Comparison of ENCODE assay signal across 23 cellular contexts in the genomic region with DNA sequence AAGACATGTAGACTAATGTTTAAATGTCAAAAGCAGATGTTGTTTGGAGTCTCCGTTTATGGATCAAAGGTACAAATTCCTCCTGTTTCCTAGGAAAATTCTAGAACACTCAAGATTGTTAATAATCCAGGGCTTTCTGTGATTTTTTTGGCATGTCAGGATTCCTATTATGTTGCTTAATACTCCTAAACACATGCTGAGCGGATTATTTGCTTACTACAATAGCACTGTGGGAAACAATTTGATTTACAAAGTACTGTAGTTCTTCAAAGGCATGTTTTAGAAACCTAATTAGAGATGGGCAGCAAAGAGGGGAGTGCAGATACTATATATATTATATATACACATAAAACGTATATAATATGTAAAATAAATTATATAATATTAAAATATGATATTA. TPM values are rescaled to one million over a fixed set of nuclear protein-coding genes. Genes with fewer than 3 reads are reported as not detected.
DNase-seq lines count a peak whose midpoint lies in the region; ATAC-seq and TF ChIP-seq lines count a peak whose summit lies in the region.
"Had no signal": no experiment of that assay in that cellular context is flagged by ENCODE, and none has a peak within 500 bp of the region (broad histone marks: within the 10 kb centered on the region; RNA-seq: fewer than 3 reads in every experiment).

No MANE protein-coding gene starts in this region.

- no peaks in the 10 kb centered on the region for H3K36me3 ChIP-seq in HUES64 (ENCODE audit: insufficient read depth, low read length)
- no peaks in the 10 kb centered on the region for H3K36me3 ChIP-seq in neural progenitor cell

- H3K9me3 Mint-ChIP-seq in WTC11: peaks cover 30% of the 10 kb centered on the region
- peaks cover 41% of the 10 kb centered on the region for H3K9me3 Mint-ChIP-seq in neural progenitor cell

- H3K4me2 ChIP-seq in neural progenitor cell: no peak overlapping the region

- H3K79me2 ChIP-seq in neural progenitor cell (ENCODE audit: low read depth): no peaks in the 10 kb centered on the region

- H3K27ac ChIP-seq in HUES64 (ENCODE audit: low read depth, low read length) (peak overlapping the region; percentile 46; the same call in 1 of the 2 replicates), neural progenitor cell (peak overlapping the region; percentile 27), substantia nigra (ENCODE audit: low read depth, low read length, poor library complexity, severe bottlenecking) (no peak overlapping the region)
- H3K27ac ChIP-seq: C4-2B had no signal

- POLR2A ChIA-PET in WTC11 (lab: Charles Lee): no interaction called here

- H4K20me1 ChIP-seq in neural progenitor cell (ENCODE audit: low read depth): no peaks in the 10 kb centered on the region

- ATAC-seq in WTC11: peak; percentile 59
- ATAC-seq: Panc1, SK-N-SH treated with all-trans-retinoic acid at 6 μM for 48 hours, T-cell had no signal

- TF ChIP-seq CTCF in WTC11 (IDR thresholded peaks at IDR 0.05) (no peak), neural progenitor cell (IDR thresholded peaks at IDR 0.05) (no peak)

- peaks cover 25% of the 10 kb centered on the region for H3F3A ChIP-seq in neural progenitor cell (ENCODE audit: low read depth)

- 31% methylated on average over 2 of the region's 3 CpGs for whole genome bisulfite sequencing in HUES64

- H3K27me3 ChIP-seq in HUES64 (ENCODE audit: insufficient read depth, low read length): peaks cover 60% of the 10 kb centered on the region
- H3K27me3 ChIP-seq in neural progenitor cell: no peaks in the 10 kb centered on the region

- H3K9ac ChIP-seq in HUES64 (ENCODE audit: low read depth, low read length) (no peak overlapping the region), neural progenitor cell (no peak overlapping the region)

- CTCF ChIA-PET in WTC11 (lab: Charles Lee): no interaction called here

- H3K4me3 ChIP-seq in HUES64 (ENCODE audit: low read length): no peak overlapping the region
- H3K4me3 ChIP-seq in neural progenitor cell: no peak overlapping the region

- peak; percentile 63 for DNase-seq in COR-L47 (lab: John Stamatoyannopoulos, UW)
- no peak for DNase-seq in WTC11 (ENCODE audit: low spot score)
- DNase-seq in neural progenitor cell (ENCODE audit: low spot score): peak; percentile 47
- DNase-seq in substantia nigra (lab: John Stamatoyannopoulos, UW): no peak
- no peak for DNase-seq in SKM-1 (lab: John Stamatoyannopoulos, UW; ENCODE audit: unreplicated experiment)
- DNase-seq in SK-N-DZ (ENCODE audit: low spot score): no peak
- DNase-seq: DMS79 treated with DMSO at 0.1 percent for 48 hours; HCEC 1CT; Karpas-422; NCI-H1436 treated with DMSO at 0.1 percent for 48 hours; NCI-H2029 treated with DMSO at 0.1 percent for 48 hours; NCI-H2171 treated with DMSO at 0.1 percent for 48 hours; NCI-H446; NCI-H526; NK-92 treated with Interleukin-12 subunit alpha and Interleukin-12 subunit beta, amount 100 ng/mL, for 24 hours; SIG-M5; T-cell had no signal

- H3K4me1 Mint-ChIP-seq in WTC11 (peaks cover 18% of the 10 kb centered on the region), neural progenitor cell (peaks cover 22% of the 10 kb centered on the region)
- H3K4me1 Mint-ChIP-seq: IgD-negative memory B cell, T-cell had no signal

- H3K27me3 Mint-ChIP-seq in WTC11 (ENCODE audit: low read depth): peaks cover 92% of the 10 kb centered on the region
- H3K27me3 Mint-ChIP-seq in neural progenitor cell (ENCODE audit: insufficient read depth, low read depth): peaks cover 5% of the 10 kb centered on the region

- H3K9me3 ChIP-seq in HUES64 (ENCODE audit: insufficient read depth, low read depth, low read length) (peaks cover 23% of the 10 kb centered on the region; the same call in 1 of the 2 replicates), neural progenitor cell (ENCODE audit: low read depth) (peaks cover 17% of the 10 kb centered on the region)

- H3K27ac Mint-ChIP-seq in WTC11 (no peak overlapping the region), neural progenitor cell (no peak overlapping the region)
- H3K27ac Mint-ChIP-seq: IgD-negative memory B cell; T-cell; T-helper 2 cell treated with Interferon-gamma antibody and Interleukin-4, amounts not matched to agents 5 μg/mL and 100 μg/mL, for 36 hours had no signal

- peaks cover 17% of the 10 kb centered on the region for H3K4me1 ChIP-seq in HUES64 (ENCODE audit: insufficient read depth, low read length)
- peaks cover 22% of the 10 kb centered on the region for H3K4me1 ChIP-seq in neural progenitor cell

- H3K36me3 Mint-ChIP-seq in WTC11 (peaks cover 23% of the 10 kb centered on the region), neural progenitor cell (no peaks in the 10 kb centered on the region)

- H3K4me3 Mint-ChIP-seq in WTC11: no peak overlapping the region
- H3K4me3 Mint-ChIP-seq in neural progenitor cell: no peak overlapping the region
- H3K4me3 Mint-ChIP-seq: IgD-negative memory B cell; T-cell; T-helper 2 cell treated with Interferon-gamma antibody and Interleukin-4, amounts not matched to agents 5 μg/mL and 100 μg/mL, for 36 hours had no signal

- H2AFZ ChIP-seq in neural progenitor cell (replicated peaks): no peak overlapping the region

TF ChIP-seq in WTC11, 78 proteins besides CTCF, POLR2A, EP300 and RAD21 (continues in another document):
- TF ChIP-seq, protein P1, sequence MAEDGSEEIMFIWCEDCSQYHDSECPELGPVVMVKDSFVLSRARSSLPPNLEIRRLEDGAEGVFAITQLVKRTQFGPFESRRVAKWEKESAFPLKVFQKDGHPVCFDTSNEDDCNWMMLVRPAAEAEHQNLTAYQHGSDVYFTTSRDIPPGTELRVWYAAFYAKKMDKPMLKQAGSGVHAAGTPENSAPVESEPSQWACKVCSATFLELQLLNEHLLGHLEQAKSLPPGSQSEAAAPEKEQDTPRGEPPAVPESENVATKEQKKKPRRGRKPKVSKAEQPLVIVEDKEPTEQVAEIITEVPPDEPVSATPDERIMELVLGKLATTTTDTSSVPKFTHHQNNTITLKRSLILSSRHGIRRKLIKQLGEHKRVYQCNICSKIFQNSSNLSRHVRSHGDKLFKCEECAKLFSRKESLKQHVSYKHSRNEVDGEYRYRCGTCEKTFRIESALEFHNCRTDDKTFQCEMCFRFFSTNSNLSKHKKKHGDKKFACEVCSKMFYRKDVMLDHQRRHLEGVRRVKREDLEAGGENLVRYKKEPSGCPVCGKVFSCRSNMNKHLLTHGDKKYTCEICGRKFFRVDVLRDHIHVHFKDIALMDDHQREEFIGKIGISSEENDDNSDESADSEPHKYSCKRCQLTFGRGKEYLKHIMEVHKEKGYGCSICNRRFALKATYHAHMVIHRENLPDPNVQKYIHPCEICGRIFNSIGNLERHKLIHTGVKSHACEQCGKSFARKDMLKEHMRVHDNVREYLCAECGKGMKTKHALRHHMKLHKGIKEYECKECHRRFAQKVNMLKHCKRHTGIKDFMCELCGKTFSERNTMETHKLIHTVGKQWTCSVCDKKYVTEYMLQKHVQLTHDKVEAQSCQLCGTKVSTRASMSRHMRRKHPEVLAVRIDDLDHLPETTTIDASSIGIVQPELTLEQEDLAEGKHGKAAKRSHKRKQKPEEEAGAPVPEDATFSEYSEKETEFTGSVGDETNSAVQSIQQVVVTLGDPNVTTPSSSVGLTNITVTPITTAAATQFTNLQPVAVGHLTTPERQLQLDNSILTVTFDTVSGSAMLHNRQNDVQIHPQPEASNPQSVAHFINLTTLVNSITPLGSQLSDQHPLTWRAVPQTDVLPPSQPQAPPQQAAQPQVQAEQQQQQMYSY (CRISPR knock-in tag; IDR thresholded peaks at IDR 0.05): no peak
- TF ChIP-seq ETV6 (CRISPR knock-in tag; IDR thresholded peaks at IDR 0.05) (no peak), ZNF281 (CRISPR knock-in tag; IDR thresholded peaks at IDR 0.05) (no peak), NFE2L1 (CRISPR knock-in tag; IDR thresholded peaks at IDR 0.05) (no peak), ATF2 (CRISPR knock-in tag; IDR thresholded peaks at IDR 0.05; ENCODE audit: borderline replicate concordance, low read depth) (no peak)

RNA-seq across cellular contexts. Expression of gene SCAMP1, which starts 19.0 kb away (rescaled TPM):
- 23.0 TPM for polyA plus RNA-seq in HUES64 (2013, experiment 1 of 2)
- 28.7 TPM for polyA plus RNA-seq in HUES64 (2013, experiment 2 of 2)
- 38.3 to 43.8 TPM (median 39.2 TPM) in 3 replicates for total RNA-seq in WTC11 (2021)
- 72.8 and 110 TPM in 2 replicates for total RNA-seq in neural progenitor cell (ENCODE audit: low replicate concordance)
- polyA plus RNA-seq in SK-N-DZ (2014; cell fraction: cytosol; rRNA removed): 75.7 and 79.5 TPM in 2 replicates
- polyA plus RNA-seq in SK-N-DZ (2014; cell fraction: nucleus; rRNA removed): 23.1 and 23.6 TPM in 2 replicates

RNA-seq across cellular contexts. Expression of gene AP3B1, which starts 46.9 kb away (rescaled TPM):
- polyA plus RNA-seq in HUES64 (2013, experiment 1 of 2): 45.4 TPM
- polyA plus RNA-seq in HUES64 (2013, experiment 2 of 2): 51.3 TPM
- total RNA-seq in WTC11 (2021) (42.8 to 50.3 TPM (median 46.3 TPM) in 3 replicates), neural progenitor cell (ENCODE audit: low replicate concordance) (63.7 and 105 TPM in 2 replicates)
- polyA plus RNA-seq in SK-N-DZ (2014; cell fraction: cytosol; rRNA removed): 15.5 and 24.3 TPM in 2 replicates
- 10.1 and 13.1 TPM in 2 replicates for polyA plus RNA-seq in SK-N-DZ (2014; cell fraction: nucleus; rRNA removed)

Comparison
In these comparisons a context has a peak if more than half of its experiments do, and no peak if none do; other contexts are left out.
1. DNase-seq: peak in COR-L47 (single experiment) and neural progenitor cell (single experiment); none in WTC11 (single experiment), substantia nigra (0 of 49), SKM-1 (single experiment) and SK-N-DZ (single experiment).